25 cellular contexts compared by ENCODE assay signal in genomic region chr6:37578104-37578503, GRCh38.
"Had no signal": no experiment of that assay in that cellular context is flagged by ENCODE, and none has a peak within 500 bp of the region (broad histone marks: within the 10 kb centered on the region; RNA-seq: fewer than 3 reads in every experiment).

No MANE protein-coding gene starts in this region.

- H3K27ac ChIP-seq: epithelial cell of prostate, gastrocnemius medialis, heart right ventricle, left lung, prostate gland, right atrium auricular region, stomach, thyroid gland had no signal

- H3K36me3 ChIP-seq: gastrocnemius medialis, heart right ventricle, left lung, prostate gland, right atrium auricular region, stomach, thyroid gland had no signal

- H3K4me1 ChIP-seq: gastrocnemius medialis, left lung, prostate gland, right atrium auricular region, stomach, thyroid gland had no signal

- H3K4me3 ChIP-seq: gastrocnemius medialis, heart right ventricle, left lung, mucosa of descending colon, prostate gland, right atrium auricular region, smooth muscle cell, stomach, thyroid gland had no signal

- H3K9me3 ChIP-seq: gastrocnemius medialis, left lung, mucosa of descending colon, prostate gland, right atrium auricular region, stomach, thyroid gland had no signal

- H3K27me3 ChIP-seq: gastrocnemius medialis, right atrium auricular region, thyroid gland had no signal

- ATAC-seq: esophagus mucosa; gastrocnemius medialis; left cardiac atrium; left lung; mucosa of descending colon; natural killer cell treated with Interleukin-12 subunit alpha and Interleukin-12 subunit beta and Interleukin-15 and Interleukin-18, amount 100 ng/mL, for 72 hours; sciatic nerve; stimulated activated effector memory CD8-positive, alpha-beta T cell treated with anti-CD3 and anti-CD28 coated beads, Interleukin-12 subunit alpha, Interleukin-12 subunit beta, amount 100 ng/mL, for 72 hours had no signal

- DNase-seq: effector CD8-positive, alpha-beta T cell; endodermal cell; foreskin fibroblast; gastrocnemius medialis; heart right ventricle; hippocampal formation; left cardiac atrium; left lung; mesenchymal stem cell; mucosa of descending colon; naive B cell; stimulated activated CD4-positive, alpha-beta T cell treated with anti-CD3 and anti-CD28 coated beads, Interleukin-12 subunit alpha, Interleukin-12 subunit beta, amount 100 ng/mL, for 4 hours; stimulated activated CD4-positive, alpha-beta T cell treated with anti-CD3 and anti-CD28 coated beads, Interleukin-1b, Interleukin-23, amount 100 ng/mL, for 48 hours; stimulated activated CD4-positive, alpha-beta T cell treated with anti-CD3 and anti-CD28 coated beads, Interleukin-4, amount 100 ng/mL, for 24 hours; stimulated activated naive CD4-positive, alpha-beta T cell treated with Interleukin-2 at 50 U/mL for 16 hours; stomach; thyroid gland had no signal

- H3K4me2 ChIP-seq: smooth muscle cell had no signal
